In genomic region chr21:15837603-15838002, GRCh38 we compare ENCODE assay signal across 17 cellular contexts.
DNase-seq lines count a peak whose midpoint lies in the region; ATAC-seq, FAIRE-seq and TF ChIP-seq lines count a peak whose summit lies in the region.
"Had no signal": no experiment of that assay in that cellular context is flagged by ENCODE, and none has a peak within 500 bp of the region (broad histone marks: within the 10 kb centered on the region; RNA-seq: fewer than 3 reads in every experiment).

No MANE protein-coding gene starts in this region.

- H4K20me1 ChIP-seq in astrocyte (ENCODE audit: insufficient read depth, low read length) = no peaks in the 10 kb centered on the region
- H4K20me1 ChIP-seq: BLaER1 had no signal

- CTCF ChIA-PET in CD4-positive, alpha-beta memory T cell (lab: Charles Lee; ENCODE audit: partially characterized antibody) = no interaction called here

- no peak overlapping the region for H3K23ac ChIP-seq in trophoblast cell (ENCODE audit: low read length)

- no peak overlapping the region for H3K9ac ChIP-seq in astrocyte (ENCODE audit: low read length)
- no peak overlapping the region for H3K9ac ChIP-seq in trophoblast cell (ENCODE audit: low read length)
- H3K9ac ChIP-seq in kidney (ENCODE audit: low read length in 2 of 2) = no peak overlapping the region
- H3K9ac ChIP-seq: BLaER1 had no signal

- H4K8ac ChIP-seq in trophoblast cell (ENCODE audit: low read depth, low read length) = no peak overlapping the region

- intact Hi-C loops in heart right ventricle (cut with DNase I) (no loop called here), kidney (cut with DNase I) (no loop called here)
- intact Hi-C loops in CD4-positive, alpha-beta memory T cell (cut with micrococcal nuclease) = no loop called here

- no peaks in the 10 kb centered on the region for H3K79me1 ChIP-seq in trophoblast cell (ENCODE audit: low read length)

- no peak overlapping the region for H3K18ac ChIP-seq in trophoblast cell (ENCODE audit: low read length)

- peak overlapping the region; percentile 63 for H2BK5ac ChIP-seq in trophoblast cell (ENCODE audit: low read depth, low read length, poor library complexity)

- TF ChIP-seq CTCF in astrocyte (IDR thresholded peaks at IDR 0.05; ENCODE audit: insufficient read depth, low read depth, low read length) = no peak
- no peak for TF ChIP-seq CTCF in heart right ventricle (IDR thresholded peaks at IDR 0.05)
- TF ChIP-seq CTCF in kidney (IDR thresholded peaks at IDR 0.05; ENCODE audit: borderline replicate concordance, extremely low read depth, insufficient read depth) = no peak

- H3K4ac ChIP-seq in trophoblast cell (ENCODE audit: low read depth, low read length) = no peak overlapping the region

- no peak overlapping the region for H3K4me3 Mint-ChIP-seq in astrocyte (ENCODE audit: unreplicated experiment)
- H3K4me3 Mint-ChIP-seq in CD4-positive, alpha-beta memory T cell = no peak overlapping the region
- H3K4me3 Mint-ChIP-seq: activated CD4-positive, alpha-beta T cell treated with anti-CD3 and anti-CD28 coated beads, Interleukin-2, amount 10 ng/mL, durations not matched to agents 7 days and 5 days; T-helper 17 cell had no signal

- H2BK120ac ChIP-seq in trophoblast cell (ENCODE audit: insufficient read depth, low read length, poor library complexity) = no peak overlapping the region

- peak; percentile 39 for FAIRE-seq in astrocyte (lab: Jason Lieb, UNC)
- no peak for FAIRE-seq in kidney (lab: Jason Lieb, UNC)

- H3K27ac Mint-ChIP-seq in astrocyte (ENCODE audit: unreplicated experiment) = no peak overlapping the region
- peak overlapping the region in 1 of 7 donors; percentile 61 for H3K27ac Mint-ChIP-seq in CD4-positive, alpha-beta memory T cell
- H3K27ac Mint-ChIP-seq: activated CD4-positive, alpha-beta T cell treated with anti-CD3 and anti-CD28 coated beads, Interleukin-2, amount 10 ng/mL, durations not matched to agents 7 days and 5 days; T-helper 17 cell had no signal

- no peak overlapping the region for H2AK5ac ChIP-seq in trophoblast cell (ENCODE audit: low read length)

- ATAC-seq in heart right ventricle (peak; percentile 51 to 94 (median 76)), HG02759 (IDR thresholded peaks at IDR 0.05; ENCODE audit: unreplicated experiment) (no peak)
- ATAC-seq: T-helper 17 cell had no signal

- POLR2A ChIA-PET in CD4-positive, alpha-beta memory T cell (lab: Charles Lee; ENCODE audit: partially characterized antibody) = no interaction called here

- H3K9me3 Mint-ChIP-seq in astrocyte (ENCODE audit: unreplicated experiment) = no peaks in the 10 kb centered on the region
- H3K9me3 Mint-ChIP-seq in CD4-positive, alpha-beta memory T cell = no peaks in the 10 kb centered on the region
- H3K9me3 Mint-ChIP-seq: activated CD4-positive, alpha-beta T cell treated with anti-CD3 and anti-CD28 coated beads, Interleukin-2, amount 10 ng/mL, durations not matched to agents 7 days and 5 days had no signal

- no peak overlapping the region for H2BK12ac ChIP-seq in trophoblast cell (ENCODE audit: low read length)

- peaks cover 4% of the 10 kb centered on the region for H3K36me3 ChIP-seq in astrocyte (ENCODE audit: insufficient read depth, low read length)
- peaks cover 0 to 71% (median 19%) of the 10 kb centered on the region in 9 donors for H3K36me3 ChIP-seq in heart right ventricle
- H3K36me3 ChIP-seq in trophoblast cell (ENCODE audit: control insufficient read depth in 1 of 2, insufficient read depth in 2 of 2, low read length in 2 of 2) = peaks cover 3 to 4% of the 10 kb centered on the region in 2 experiments
- H3K36me3 ChIP-seq in kidney (ENCODE audit: control insufficient read depth in 1 of 2, insufficient read depth in 2 of 2, low read length in 2 of 2) = peaks cover 0 to 3% of the 10 kb centered on the region in 2 donors
- H3K36me3 ChIP-seq in CD4-positive, alpha-beta memory T cell (ENCODE audit: insufficient read depth, low read length) = peaks cover 11% of the 10 kb centered on the region

- H3K27me3 ChIP-seq in astrocyte (ENCODE audit: insufficient read depth, low read length) = no peaks in the 10 kb centered on the region
- no peaks in the 10 kb centered on the region for H3K27me3 ChIP-seq in heart right ventricle
- no peaks in the 10 kb centered on the region for H3K27me3 ChIP-seq in trophoblast cell (ENCODE audit: insufficient read depth, low read length)
- H3K27me3 ChIP-seq in CD4-positive, alpha-beta memory T cell (ENCODE audit: insufficient read depth, low read length) = no peaks in the 10 kb centered on the region
- H3K27me3 ChIP-seq: BLaER1 had no signal

- H3K79me2 ChIP-seq in astrocyte (ENCODE audit: insufficient read depth, low read length) (no peaks in the 10 kb centered on the region), trophoblast cell (ENCODE audit: control insufficient read depth, insufficient read depth, low read length, poor library complexity) (no peaks in the 10 kb centered on the region)

- H3K27ac ChIP-seq in astrocyte (ENCODE audit: low read depth, low read length) (no peak overlapping the region), heart right ventricle (peak overlapping the region in 4 of 10 donors; percentile 31 to 59 (median 34)), trophoblast cell (ENCODE audit: low read depth, low read length) (peak overlapping the region; percentile 76), kidney (ENCODE audit: low read depth in 2 of 2, low read length in 2 of 2) (no peak overlapping the region)
- H3K27ac ChIP-seq in CD4-positive, alpha-beta memory T cell (ENCODE audit: low read depth, low read length) = no peak overlapping the region
- H3K27ac ChIP-seq: BLaER1, PC-9 had no signal

- H3K27me3 Mint-ChIP-seq in astrocyte (ENCODE audit: low read depth, unreplicated experiment) = no peaks in the 10 kb centered on the region
- H3K27me3 Mint-ChIP-seq in CD4-positive, alpha-beta memory T cell = no peaks in the 10 kb centered on the region
- H3K27me3 Mint-ChIP-seq: activated CD4-positive, alpha-beta T cell treated with anti-CD3 and anti-CD28 coated beads, Interleukin-2, amount 10 ng/mL, durations not matched to agents 7 days and 5 days; T-helper 17 cell had no signal

- H4K91ac ChIP-seq in trophoblast cell (ENCODE audit: low read depth, low read length) = no peak overlapping the region

- H3K4me1 ChIP-seq in astrocyte (ENCODE audit: insufficient read depth, low read length) (peaks cover 18% of the 10 kb centered on the region), heart right ventricle (peaks cover 0 to 22% (median 12%) of the 10 kb centered on the region in 9 donors), trophoblast cell (ENCODE audit: control insufficient read depth in 1 of 2, insufficient read depth in 2 of 2, low read length in 2 of 2) (peaks cover 0 to 3% of the 10 kb centered on the region in 2 experiments), kidney (ENCODE audit: control insufficient read depth in 1 of 2, insufficient read depth in 1 of 2, low read depth in 1 of 2, low read length in 2 of 2) (no peaks in the 10 kb centered on the region)
- no peaks in the 10 kb centered on the region for H3K4me1 ChIP-seq in CD4-positive, alpha-beta memory T cell (ENCODE audit: insufficient read depth, low read length)

- 52 to 62% methylated on average over 5 of the region's 5 CpGs for WGBS in heart right ventricle, 2 donors
- WGBS in trophoblast cell (ENCODE audit: extremely low coverage, insufficient coverage, insufficient read length) = no CpG with 5 or more reads among the region's 5 CpGs

- no peak overlapping the region for H3K4me2 ChIP-seq in astrocyte (ENCODE audit: low read length)
- H3K4me2 ChIP-seq in trophoblast cell (ENCODE audit: low read length) = peak overlapping the region; percentile 23
- H3K4me2 ChIP-seq: BLaER1, PC-9 had no signal

- H3K14ac ChIP-seq in trophoblast cell (ENCODE audit: low read length) = no peak overlapping the region

- no peak overlapping the region for H2AFZ ChIP-seq in astrocyte (ENCODE audit: low read depth, low read length)
- no peak overlapping the region for H2AFZ ChIP-seq in trophoblast cell (ENCODE audit: insufficient read depth, low read length, poor library complexity)
- H2AFZ ChIP-seq: PC-9 had no signal

- H3K9me3 ChIP-seq in astrocyte (ENCODE audit: insufficient read depth, low read depth, low read length) = no peaks in the 10 kb centered on the region
- H3K9me3 ChIP-seq in heart right ventricle = no peaks in the 10 kb centered on the region
- H3K9me3 ChIP-seq in trophoblast cell (ENCODE audit: insufficient read depth, low read depth, low read length) = no peaks in the 10 kb centered on the region
- H3K9me3 ChIP-seq in kidney (ENCODE audit: control insufficient read depth in 1 of 2, low read length in 2 of 2) = no peaks in the 10 kb centered on the region
- no peaks in the 10 kb centered on the region for H3K9me3 ChIP-seq in CD4-positive, alpha-beta memory T cell (ENCODE audit: control insufficient read depth in 1 of 2, low read length in 2 of 2)
- H3K9me3 ChIP-seq: BLaER1 had no signal

- DNase-seq in AG20443 (ENCODE audit: low spot score) (peak; percentile 17), astrocyte (ENCODE audit: low read depth) (peak; percentile 19), heart right ventricle (no peak), trophoblast cell (peak in 1 of 2 donors; percentile 55), kidney (no peak), middle frontal gyrus (ENCODE audit: extremely low spot score, low spot score) (no peak)
- DNase-seq in CD4-positive, alpha-beta memory T cell = no peak
- DNase-seq: activated CD4-positive, alpha-beta T cell treated with anti-CD3 and anti-CD28 coated beads, Interleukin-2, amount 10 ng/mL, durations not matched to agents 7 days and 5 days; activated effector memory CD4-positive, alpha-beta T cell treated with Interleukin-2 at 50 U/mL for 16 hours; central memory CD4-positive, alpha-beta T cell; erythroblast; GOT3; NCI-H345; PC-9; T-helper 17 cell had no signal

- peaks cover 4% of the 10 kb centered on the region for H3K36me3 Mint-ChIP-seq in astrocyte (ENCODE audit: low read depth, unreplicated experiment)
- H3K36me3 Mint-ChIP-seq in CD4-positive, alpha-beta memory T cell = peaks cover 27 to 41% of the 10 kb centered on the region in 2 donors

- H4K12ac ChIP-seq in trophoblast cell (ENCODE audit: low read depth, low read length) = no peak overlapping the region

- H3K4me3 ChIP-seq in astrocyte (ENCODE audit: insufficient read depth, low read depth, low read length) = no peak overlapping the region
- H3K4me3 ChIP-seq in heart right ventricle = no peak overlapping the region
- no peak overlapping the region for H3K4me3 ChIP-seq in trophoblast cell (ENCODE audit: low read depth, low read length)
- H3K4me3 ChIP-seq in kidney (ENCODE audit: low read length in 2 of 2) = no peak overlapping the region
- no peak overlapping the region for H3K4me3 ChIP-seq in CD4-positive, alpha-beta memory T cell (ENCODE audit: low read length in 2 of 2)
- H3K4me3 ChIP-seq: BLaER1, PC-9 had no signal

- peaks cover 2% of the 10 kb centered on the region for H3K4me1 Mint-ChIP-seq in astrocyte (ENCODE audit: low read depth, unreplicated experiment)
- peaks cover 0 to 8% (median 0%) of the 10 kb centered on the region in 4 donors for H3K4me1 Mint-ChIP-seq in CD4-positive, alpha-beta memory T cell

Comparison
In these comparisons a context has a peak if more than half of its experiments do, and no peak if none do; other contexts are left out.
1. DNase-seq: peak in AG20443 (single experiment) and astrocyte (single experiment); none in heart right ventricle (0 of 2), kidney (single experiment), middle frontal gyrus (single experiment) and CD4-positive, alpha-beta memory T cell (0 of 5).